In genomic region chr16:21953541-21953902, GRCh38 we compare ENCODE assay signal across 1 cellular context.
TF ChIP-seq lines count a peak whose summit lies in the region.

No MANE protein-coding gene starts in this region.

TF ChIP-seq in GM23338, 12 proteins besides CTCF, POLR2A, EP300 and RAD21 (continued from another document):
- TF ChIP-seq ZNF462 (CRISPR knock-in tag; IDR thresholded peaks at IDR 0.05), result no peak
- no peak for TF ChIP-seq ETS1 (IDR thresholded peaks at IDR 0.05)
- no peak for TF ChIP-seq EZH2 (IDR thresholded peaks at IDR 0.05; ENCODE audit: low read depth, unreplicated experiment)
- no peak for TF ChIP-seq REST (IDR thresholded peaks at IDR 0.05; ENCODE audit: unreplicated experiment)
- no peak for TF ChIP-seq NANOG (IDR thresholded peaks at IDR 0.05; ENCODE audit: borderline replicate concordance)
